ENCODE assay signal across 14 cellular contexts in genomic region chr14:67942311-67942710, GRCh38.
A peak's percentile ranks its signal among the peaks of the same experiment; 100 is the strongest.
DNase-seq lines count a peak whose midpoint lies in the region; ATAC-seq, FAIRE-seq and TF ChIP-seq lines count a peak whose summit lies in the region.
"Had no signal": no experiment of that assay in that cellular context is flagged by ENCODE, and none has a peak within 500 bp of the region (broad histone marks: within the 10 kb centered on the region; RNA-seq: fewer than 3 reads in every experiment).

No MANE protein-coding gene starts in this region.

- H3K9me3 ChIP-seq in SK-N-MC (ENCODE audit: low read depth, low read length) (no peaks in the 10 kb centered on the region), fibroblast of lung (ENCODE audit: control insufficient read depth, insufficient read depth, low read depth, low read length) (no peaks in the 10 kb centered on the region), neuronal stem cell (replicated peaks in 1 of 2; ENCODE audit: control insufficient read depth in 2 of 2, insufficient read depth in 1 of 2, low read depth in 1 of 2, low read length in 2 of 2) (no peaks in the 10 kb centered on the region)

- TF ChIP-seq CTCF in fibroblast of lung (conservative IDR thresholded peaks at IDR 0.05 in 1 of 2, IDR thresholded peaks at IDR 0.05 in 1 of 2; ENCODE audit: low read depth in 1 of 2, low read length in 2 of 2): no peak
- no peak for TF ChIP-seq CTCF in type B pancreatic cell (conservative IDR thresholded peaks at IDR 0.05)

- no peak overlapping the region for H2AK5ac ChIP-seq in neuronal stem cell (ENCODE audit: low read depth, low read length)

- H3K9me3 Mint-ChIP-seq in type B pancreatic cell: no peaks in the 10 kb centered on the region
- H3K9me3 Mint-ChIP-seq: activated CD8-positive, alpha-beta T cell treated with anti-CD3 and anti-CD28 coated beads for 36 hours; activated naive CD8-positive, alpha-beta T cell treated with anti-CD3 and anti-CD28 coated beads for 36 hours; stimulated activated effector memory CD8-positive, alpha-beta T cell treated with anti-CD3 and anti-CD28 coated beads, Interleukin-12 subunit alpha, Interleukin-12 subunit beta, amount 100 ng/mL, for 72 hours; T-helper 1 cell treated with Interleukin-12 subunit alpha and Interleukin-12 subunit beta and Interleukin-4 antibody, amounts not matched to agents 30 μg/mL and 1 μg/mL, for 36 hours had no signal

- no peaks in the 10 kb centered on the region for H3K79me2 ChIP-seq in fibroblast of lung (ENCODE audit: control insufficient read depth, insufficient read depth, low read length)

- no peaks in the 10 kb centered on the region for H3K36me3 ChIP-seq in SK-N-MC (ENCODE audit: insufficient read depth, low read length)
- H3K36me3 ChIP-seq in fibroblast of lung (ENCODE audit: control insufficient read depth, insufficient read depth, low read length): no peaks in the 10 kb centered on the region
- no peaks in the 10 kb centered on the region for H3K36me3 ChIP-seq in neuronal stem cell (replicated peaks in 1 of 2; ENCODE audit: control insufficient read depth in 2 of 2, insufficient read depth in 2 of 2, low read length in 2 of 2)

- no peak overlapping the region for H2BK5ac ChIP-seq in neuronal stem cell (ENCODE audit: low read length)

- peaks cover 60% of the 10 kb centered on the region for H3K4me1 Mint-ChIP-seq in type B pancreatic cell (ENCODE audit: unreplicated experiment)
- H3K4me1 Mint-ChIP-seq: stimulated activated effector memory CD8-positive, alpha-beta T cell treated with anti-CD3 and anti-CD28 coated beads, Interleukin-12 subunit alpha, Interleukin-12 subunit beta, amount 100 ng/mL, for 72 hours had no signal

- H3K4me1 ChIP-seq in fibroblast of lung (ENCODE audit: control insufficient read depth, extremely low read depth, insufficient read depth, low read length) (peaks cover 18% of the 10 kb centered on the region), neuronal stem cell (ENCODE audit: control insufficient read depth in 2 of 2, insufficient read depth in 1 of 2, low read depth in 1 of 2, low read length in 2 of 2) (peaks cover 9 to 34% of the 10 kb centered on the region in 2 donors)

- H4K8ac ChIP-seq in neuronal stem cell (ENCODE audit: low read depth, low read length): no peak overlapping the region

- H3K18ac ChIP-seq in neuronal stem cell (ENCODE audit: low read length): no peak overlapping the region

- no peaks in the 10 kb centered on the region for H4K20me1 ChIP-seq in fibroblast of lung (ENCODE audit: control insufficient read depth, extremely low read depth, insufficient read depth, low read length)

- H3K27me3 ChIP-seq in fibroblast of lung (ENCODE audit: control insufficient read depth, insufficient read depth, low read length) (no peaks in the 10 kb centered on the region), neuronal stem cell (ENCODE audit: control insufficient read depth in 3 of 3, insufficient read depth in 3 of 3, low read depth in 1 of 3, low read length in 3 of 3) (no peaks in the 10 kb centered on the region)

- H3K4ac ChIP-seq in neuronal stem cell (ENCODE audit: low read length): no peak overlapping the region

- WGBS in neuronal stem cell (ENCODE audit: extremely low coverage in 2 of 2, insufficient read length in 2 of 2, insufficient replicate concordance in 1 of 2), 2 donors: no CpG with 5 or more reads among the region's 3 CpGs

- no peak for DNase-seq in SK-N-MC (ENCODE audit: low read depth, low spot score)
- peak in 1 of 2 donors; percentile 83 for DNase-seq in fibroblast of lung (ENCODE audit: low read depth in 2 of 2)
- DNase-seq in neuronal stem cell (ENCODE audit: low spot score): no peak
- no peak for DNase-seq in type B pancreatic cell (ENCODE audit: extremely low spot score, unreplicated experiment)
- DNase-seq in RCC 7860 (ENCODE audit: low spot score): no peak
- DNase-seq in iPS-NIHi7 (ENCODE audit: extremely low spot score): no peak
- DNase-seq: activated CD8-positive, alpha-beta T cell treated with anti-CD3 and anti-CD28 coated beads for 36 hours; activated naive CD8-positive, alpha-beta T cell treated with anti-CD3 and anti-CD28 coated beads for 36 hours; NCI-H1436; NCI-H82 had no signal

- no peak for ATAC-seq in HG03095 (IDR thresholded peaks at IDR 0.05; ENCODE audit: unreplicated experiment)
- ATAC-seq: activated CD8-positive, alpha-beta T cell treated with anti-CD3 and anti-CD28 coated beads for 36 hours; stimulated activated effector memory CD8-positive, alpha-beta T cell treated with anti-CD3 and anti-CD28 coated beads, Interleukin-12 subunit alpha, Interleukin-12 subunit beta, amount 100 ng/mL, for 72 hours had no signal

- H3K27ac ChIP-seq in SK-N-MC: peak overlapping the region; percentile 84
- peak overlapping the region; percentile 0 for H3K27ac ChIP-seq in fibroblast of lung (ENCODE audit: insufficient read depth, low read length)
- H3K27ac ChIP-seq in neuronal stem cell (replicated peaks; ENCODE audit: low read length): no peak overlapping the region

- H3K27me3 Mint-ChIP-seq in type B pancreatic cell: no peaks in the 10 kb centered on the region
- H3K27me3 Mint-ChIP-seq: activated CD8-positive, alpha-beta T cell treated with anti-CD3 and anti-CD28 coated beads for 36 hours; activated naive CD8-positive, alpha-beta T cell treated with anti-CD3 and anti-CD28 coated beads for 36 hours had no signal

- H2BK12ac ChIP-seq in neuronal stem cell (ENCODE audit: low read length): no peak overlapping the region

- no peaks in the 10 kb centered on the region for H3K36me3 Mint-ChIP-seq in type B pancreatic cell
- H3K36me3 Mint-ChIP-seq: activated naive CD8-positive, alpha-beta T cell treated with anti-CD3 and anti-CD28 coated beads for 36 hours; stimulated activated effector memory CD8-positive, alpha-beta T cell treated with anti-CD3 and anti-CD28 coated beads, Interleukin-12 subunit alpha, Interleukin-12 subunit beta, amount 100 ng/mL, for 72 hours had no signal

- no peak overlapping the region for H3K23ac ChIP-seq in neuronal stem cell (ENCODE audit: low read depth, low read length, poor library complexity)

- H3K79me1 ChIP-seq in neuronal stem cell (ENCODE audit: low read depth, low read length): no peaks in the 10 kb centered on the region

- H3K4me3 ChIP-seq in SK-N-MC (peak overlapping the region; percentile 50), fibroblast of lung (replicated peaks in 1 of 4; ENCODE audit: control extremely low read depth in 1 of 4, insufficient read depth in 1 of 4, low read depth in 3 of 4, low read length in 4 of 4) (peak overlapping the region in 1 of 4 experiments; percentile 4), neuronal stem cell (ENCODE audit: low read length in 2 of 2) (no peak overlapping the region)
- H3K4me3 ChIP-seq: lung had no signal

- H3K27ac Mint-ChIP-seq in type B pancreatic cell: peak overlapping the region; percentile 87
- H3K27ac Mint-ChIP-seq: activated CD8-positive, alpha-beta T cell treated with anti-CD3 and anti-CD28 coated beads for 36 hours; activated naive CD8-positive, alpha-beta T cell treated with anti-CD3 and anti-CD28 coated beads for 36 hours; stimulated activated effector memory CD8-positive, alpha-beta T cell treated with anti-CD3 and anti-CD28 coated beads, Interleukin-12 subunit alpha, Interleukin-12 subunit beta, amount 100 ng/mL, for 72 hours; T-helper 1 cell treated with Interleukin-12 subunit alpha and Interleukin-12 subunit beta and Interleukin-4 antibody, amounts not matched to agents 30 μg/mL and 1 μg/mL, for 36 hours had no signal

- FAIRE-seq in RCC 7860 (lab: Jason Lieb, UNC): no peak

- H3K4me3 Mint-ChIP-seq in type B pancreatic cell: peak overlapping the region; percentile 61
- H3K4me3 Mint-ChIP-seq: activated CD8-positive, alpha-beta T cell treated with anti-CD3 and anti-CD28 coated beads for 36 hours; activated naive CD8-positive, alpha-beta T cell treated with anti-CD3 and anti-CD28 coated beads for 36 hours; stimulated activated effector memory CD8-positive, alpha-beta T cell treated with anti-CD3 and anti-CD28 coated beads, Interleukin-12 subunit alpha, Interleukin-12 subunit beta, amount 100 ng/mL, for 72 hours; T-helper 1 cell treated with Interleukin-12 subunit alpha and Interleukin-12 subunit beta and Interleukin-4 antibody, amounts not matched to agents 30 μg/mL and 1 μg/mL, for 36 hours had no signal

- H3K9ac ChIP-seq in SK-N-MC (ENCODE audit: insufficient read length): peak overlapping the region; percentile 4
- H3K9ac ChIP-seq in fibroblast of lung (ENCODE audit: insufficient read depth, low read length): no peak overlapping the region
- no peak overlapping the region for H3K9ac ChIP-seq in neuronal stem cell (ENCODE audit: low read depth, low read length, poor library complexity)

- peak overlapping the region; percentile 51 for H3K4me2 ChIP-seq in fibroblast of lung (ENCODE audit: extremely low read depth, insufficient read depth, low read length)
- H3K4me2 ChIP-seq in neuronal stem cell (ENCODE audit: insufficient read depth, low read length, poor library complexity, severe bottlenecking): no peak overlapping the region

- no peak overlapping the region for H4K91ac ChIP-seq in neuronal stem cell (ENCODE audit: low read depth, low read length, poor library complexity)

- H2BK120ac ChIP-seq in neuronal stem cell (ENCODE audit: low read depth, low read length): no peak overlapping the region

- H3K14ac ChIP-seq in neuronal stem cell (ENCODE audit: low read length): no peak overlapping the region

- H2AFZ ChIP-seq in fibroblast of lung (ENCODE audit: low read length) (no peak overlapping the region), neuronal stem cell (ENCODE audit: low read length) (peak overlapping the region; percentile 27)

- no peak overlapping the region for H2BK15ac ChIP-seq in neuronal stem cell (ENCODE audit: low read length)
